Comparison of ENCODE assay signal across 17 cellular contexts in the genomic region with DNA sequence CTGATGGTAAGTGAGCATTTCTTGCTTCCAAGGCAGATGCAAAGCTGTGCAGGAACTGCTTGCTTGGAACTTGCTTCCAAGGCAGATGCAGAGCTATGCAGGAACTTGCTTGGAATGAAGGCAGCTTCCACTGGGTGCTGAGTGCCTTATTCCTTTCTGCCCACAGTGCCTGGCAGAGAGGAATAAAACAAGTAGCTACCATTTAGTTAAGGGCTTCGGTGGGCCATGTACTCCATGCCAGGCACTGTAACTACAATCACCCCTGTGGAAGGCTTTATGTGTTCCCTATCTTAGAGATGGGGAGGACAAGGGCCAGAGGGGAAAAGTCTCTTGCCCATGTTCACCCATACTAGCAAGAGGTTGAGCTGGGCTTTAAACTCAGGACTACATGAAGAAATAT. TPM values are rescaled to one million over a fixed set of nuclear protein-coding genes. Genes with fewer than 3 reads are reported as not detected.
DNase-seq lines count a peak whose midpoint lies in the region; ATAC-seq, FAIRE-seq and TF ChIP-seq lines count a peak whose summit lies in the region.
"Had no signal": no experiment of that assay in that cellular context is flagged by ENCODE, and none has a peak within 500 bp of the region (broad histone marks: within the 10 kb centered on the region; RNA-seq: fewer than 3 reads in every experiment).

No MANE protein-coding gene starts in this region.

- no peak overlapping the region for H2AFZ ChIP-seq in HepG2 (ENCODE audit: low read length)

- H3K27ac Mint-ChIP-seq in type B pancreatic cell, result peak overlapping the region; percentile 53
- no peak overlapping the region for H3K27ac Mint-ChIP-seq in MCF 10A (ENCODE audit: low read depth, unreplicated experiment)
- H3K27ac Mint-ChIP-seq: CD8-positive, alpha-beta memory T cell; HFFc6 had no signal

- no peak for DNase-seq in HepG2 (ENCODE audit: low spot score)
- no peak for DNase-seq in right lobe of liver
- no peak for DNase-seq in kidney
- no peak for DNase-seq in type B pancreatic cell (ENCODE audit: extremely low spot score, unreplicated experiment)
- no peak for DNase-seq in cerebellar nuclear complex (lab: John Stamatoyannopoulos, UW)
- no peak for DNase-seq in MCF 10A (ENCODE audit: unreplicated experiment)
- DNase-seq: AML-193; CD8-positive, alpha-beta memory T cell; HFFc6 had no signal

- in situ Hi-C loops in HepG2 (cut with HindIII; ENCODE audit: extremely low pct_ligation_motif_present, low pct_unique_long_range_greater_than_20kb), result no loop called here

- H3K9me3 Mint-ChIP-seq in type B pancreatic cell, result no peaks in the 10 kb centered on the region
- no peaks in the 10 kb centered on the region for H3K9me3 Mint-ChIP-seq in MCF 10A (ENCODE audit: unreplicated experiment)
- H3K9me3 Mint-ChIP-seq: HFFc6 had no signal

- TF ChIP-seq POLR2A in HepG2 (IDR thresholded peaks at IDR 0.05; ENCODE audit: insufficient read depth in 1 of 2, low read depth in 2 of 2, low read length in 2 of 2) (no peak), right lobe of liver (IDR thresholded peaks at IDR 0.05) (no peak)

- peak; percentile 12 for FAIRE-seq in HepG2 (lab: Jason Lieb, UNC)
- no peak for FAIRE-seq in kidney (lab: Jason Lieb, UNC)
- FAIRE-seq: H1 had no signal

- CTCF ChIA-PET in HepG2 (lab: Yijun Ruan, JAX; ENCODE audit: low intra/inter-chr PET ratio, low total read pairs), result no interaction called here
- CTCF ChIA-PET in MCF 10A (lab: Yijun Ruan, JAX), result no interaction called here

- H3K4me3 ChIP-seq in HepG2 (replicated peaks in 1 of 3; ENCODE audit: insufficient read depth in 1 of 3, low read depth in 2 of 3, low read length in 3 of 3), result peak overlapping the region in 2 of 3 experiments; percentile 37 to 60; a peak in 2 of 6 replicates
- H3K4me3 ChIP-seq in right lobe of liver, result no peak overlapping the region
- H3K4me3 ChIP-seq in kidney (ENCODE audit: low read length in 2 of 2), result peak overlapping the region in 1 of 2 donors; percentile 22
- no peak overlapping the region for H3K4me3 ChIP-seq in muscle layer of duodenum (ENCODE audit: low read depth in 1 of 2, low read length in 2 of 2)
- H3K4me3 ChIP-seq: BLaER1, HAP-1 had no signal

- intact Hi-C loops in HepG2 (cut with micrococcal nuclease; ENCODE audit: unreplicated experiment), result no loop called here
- intact Hi-C loops in right lobe of liver (cut with DNase I), result no loop called here
- intact Hi-C loops in kidney (cut with DNase I), result no loop called here
- intact Hi-C loops in MCF 10A (cut with micrococcal nuclease), result no loop called here

- H3K27me3 Mint-ChIP-seq in type B pancreatic cell (peaks cover 4% of the 10 kb centered on the region), MCF 10A (ENCODE audit: insufficient read depth, unreplicated experiment) (peaks cover 34% of the 10 kb centered on the region)

- ATAC-seq in HepG2 (peak; percentile 5; the same call in 2 of the 3 replicates), right lobe of liver (no peak), HG03469 (IDR thresholded peaks at IDR 0.05; ENCODE audit: unreplicated experiment) (no peak)

- TF ChIP-seq CTCF in HepG2 (CRISPR knock-in tag; IDR thresholded peaks at IDR 0.05) (no peak), right lobe of liver (IDR thresholded peaks at IDR 0.05) (no peak), kidney (IDR thresholded peaks at IDR 0.05; ENCODE audit: borderline replicate concordance, extremely low read depth, insufficient read depth) (no peak), type B pancreatic cell (conservative IDR thresholded peaks at IDR 0.05) (no peak), MCF 10A (IDR thresholded peaks at IDR 0.05; ENCODE audit: unreplicated experiment) (no peak)

- H3K27me3 ChIP-seq in HepG2 (ENCODE audit: control insufficient read depth in 1 of 2, insufficient read depth in 2 of 2, low read length in 2 of 2) (no peaks in the 10 kb centered on the region), right lobe of liver (no peaks in the 10 kb centered on the region), muscle layer of duodenum (ENCODE audit: low read depth, low read length) (no peaks in the 10 kb centered on the region)
- H3K27me3 ChIP-seq: BLaER1 had no signal

- no peak for TF ChIP-seq EP300 in HepG2 (IDR thresholded peaks at IDR 0.05; ENCODE audit: low read depth in 2 of 2, low read length in 2 of 2)
- TF ChIP-seq EP300 in HepG2 (CRISPR knock-in tag; IDR thresholded peaks at IDR 0.05; ENCODE audit: borderline replicate concordance), result no peak

- no peaks in the 10 kb centered on the region for H4K20me1 ChIP-seq in HepG2 (ENCODE audit: insufficient read depth, low read length)
- H4K20me1 ChIP-seq: BLaER1 had no signal

- WGBS in HepG2 (ENCODE audit: low lambda C conversion rate), result 0% methylated on average over 1 of the region's 1 CpG
- whole genome bisulfite sequencing in right lobe of liver (ENCODE audit: insufficient coverage, low coverage, low lambda C conversion rate, missing lambda C conversion rate), result 83% methylated on average over 1 of the region's 1 CpG

- peaks cover 11% of the 10 kb centered on the region for H3K4me1 Mint-ChIP-seq in type B pancreatic cell (ENCODE audit: unreplicated experiment)
- H3K4me1 Mint-ChIP-seq in MCF 10A (ENCODE audit: insufficient read depth, unreplicated experiment), result no peaks in the 10 kb centered on the region
- H3K4me1 Mint-ChIP-seq: CD8-positive, alpha-beta memory T cell had no signal

- H3K9ac ChIP-seq in HepG2 (ENCODE audit: insufficient read depth, low read depth, low read length), result peak overlapping the region; percentile 13; the same call in 1 of the 2 replicates
- no peak overlapping the region for H3K9ac ChIP-seq in kidney (ENCODE audit: low read length in 2 of 2)
- H3K9ac ChIP-seq: BLaER1 had no signal

- H3K36me3 Mint-ChIP-seq in type B pancreatic cell (no peaks in the 10 kb centered on the region), MCF 10A (ENCODE audit: insufficient read depth, unreplicated experiment) (no peaks in the 10 kb centered on the region)
- H3K36me3 Mint-ChIP-seq: CD8-positive, alpha-beta memory T cell had no signal

- BruUV-seq in HepG2 (replicated peaks; lab: Mats Ljungman, UMichigan), result no TSS peak
- no TSS peak for BruUV-seq in MCF 10A (replicated peaks; lab: Mats Ljungman, UMichigan)

- H3K4me3 Mint-ChIP-seq in type B pancreatic cell (no peak overlapping the region), MCF 10A (ENCODE audit: unreplicated experiment) (no peak overlapping the region)
- H3K4me3 Mint-ChIP-seq: CD8-positive, alpha-beta memory T cell; HFFc6 had no signal

- H3K9me3 ChIP-seq in HepG2 (ENCODE audit: low read length), result no peaks in the 10 kb centered on the region; the same call in 1 of the 2 replicates
- H3K9me3 ChIP-seq in right lobe of liver, result no peaks in the 10 kb centered on the region
- H3K9me3 ChIP-seq in kidney (ENCODE audit: control insufficient read depth in 1 of 2, low read length in 2 of 2), result no peaks in the 10 kb centered on the region
- H3K9me3 ChIP-seq in muscle layer of duodenum (ENCODE audit: control insufficient read depth in 1 of 2, low read length in 2 of 2), result no peaks in the 10 kb centered on the region
- H3K9me3 ChIP-seq: HAP-1 had no signal

- H3K27ac ChIP-seq in HepG2 (ENCODE audit: extremely low read length, insufficient read depth, low read length) (peak overlapping the region; percentile 54), right lobe of liver (peak overlapping the region in 1 of 3 donors; percentile 70), kidney (ENCODE audit: low read depth in 2 of 2, low read length in 2 of 2) (peak overlapping the region; percentile 1 to 28), muscle layer of duodenum (ENCODE audit: low read length) (peak overlapping the region; percentile 26)
- H3K27ac ChIP-seq: 22Rv1, BLaER1 had no signal

- H3K79me2 ChIP-seq in HepG2 (ENCODE audit: insufficient read depth, low read length), result no peaks in the 10 kb centered on the region

- POLR2A ChIA-PET in HepG2 (lab: Yijun Ruan, JAX) (no interaction called here), MCF 10A (lab: Yijun Ruan, JAX) (no interaction called here)

- TF ChIP-seq RAD21 in HepG2 (CRISPR knock-in tag; IDR thresholded peaks at IDR 0.05), result no peak

- H3K4me2 ChIP-seq in HepG2 (ENCODE audit: low read depth, low read length), result peak overlapping the region; percentile 89
- H3K4me2 ChIP-seq: BLaER1 had no signal

- H3K36me3 ChIP-seq in HepG2 (replicated peaks in 1 of 2; ENCODE audit: control insufficient read depth in 1 of 2, insufficient read depth in 2 of 2, low read length in 2 of 2), result no peaks in the 10 kb centered on the region
- no peaks in the 10 kb centered on the region for H3K36me3 ChIP-seq in right lobe of liver
- no peaks in the 10 kb centered on the region for H3K36me3 ChIP-seq in kidney (ENCODE audit: control insufficient read depth in 1 of 2, insufficient read depth in 2 of 2, low read length in 2 of 2)
- no peaks in the 10 kb centered on the region for H3K36me3 ChIP-seq in muscle layer of duodenum (ENCODE audit: control insufficient read depth in 1 of 2, insufficient read depth in 2 of 2, low read length in 2 of 2)
- H3K36me3 ChIP-seq: BLaER1, HAP-1 had no signal

- H3K4me1 ChIP-seq in HepG2 (ENCODE audit: insufficient read depth, low read length), result peaks cover 57% of the 10 kb centered on the region
- H3K4me1 ChIP-seq in right lobe of liver, result peaks cover 0 to 53% (median 22%) of the 10 kb centered on the region in 4 donors
- peaks cover 24 to 36% of the 10 kb centered on the region in 2 donors for H3K4me1 ChIP-seq in kidney (ENCODE audit: control insufficient read depth in 1 of 2, insufficient read depth in 1 of 2, low read depth in 1 of 2, low read length in 2 of 2)
- peaks cover 4 to 12% of the 10 kb centered on the region in 2 donors for H3K4me1 ChIP-seq in muscle layer of duodenum (ENCODE audit: control insufficient read depth in 1 of 2, insufficient read depth in 2 of 2, low read length in 2 of 2)
- H3K4me1 ChIP-seq: BLaER1, HAP-1 had no signal

RNA-seq across cellular contexts. Expression of a gene that starts 8.3 kb away (rescaled TPM):
- total RNA-seq in HepG2 (2016; rRNA removed; fragmentation: Illumina TruSeq; extraction: Trizol) (0.09 TPM in 1 of 2 replicates, not detected in the other), right lobe of liver (1 to 10 TPM in 3 of 6 experiments, under 1 TPM in 3; 0.37 to 3.1 (median 1.2) TPM), kidney (5.4 TPM), type B pancreatic cell (ENCODE audit: low replicate concordance) (0.19 and 0.79 TPM in 2 replicates), MCF 10A (2022) (0.34 TPM in 1 of 2 replicates, not detected in the other)
- not detected in 2 replicates for total RNA-seq in HepG2 (2016; cell fraction: cytosol; rRNA removed; fragmentation: Illumina TruSeq; extraction: Trizol; ENCODE audit: low read depth)
- total RNA-seq in HepG2 (2016; cell fraction: insoluble cytoplasmic fraction; rRNA removed; fragmentation: Illumina TruSeq; extraction: Trizol), result not detected in 2 replicates
- total RNA-seq in HepG2 (2016; cell fraction: membrane; rRNA removed; fragmentation: Illumina TruSeq; extraction: Trizol), result not detected in 2 replicates
- not detected in 2 replicates for total RNA-seq in HepG2 (2016; cell fraction: nucleus; rRNA removed; fragmentation: Illumina TruSeq; extraction: Trizol)
- polyA plus RNA-seq in HepG2 (2011; rRNA removed) (0.08 and 0.09 TPM in 2 replicates), kidney (ENCODE audit: insufficient read depth, low read depth, low replicate concordance) (3.8 TPM)
- polyA plus RNA-seq in HepG2 (2011; cell fraction: cytosol; rRNA removed), result not detected in 2 replicates
- polyA plus RNA-seq in HepG2 (2011; cell fraction: nucleus; rRNA removed), result 0.27 and 0.29 TPM in 2 replicates
- polyA plus RNA-seq in HepG2 (2012), result 0.05 and 0.12 TPM in 2 replicates
- not detected in 2 replicates for polyA plus RNA-seq in HepG2 (2016; cell fraction: cytosol; fragmentation: Illumina TruSeq; extraction: Trizol; ENCODE audit: low read depth)
- polyA plus RNA-seq in HepG2 (2016; cell fraction: insoluble cytoplasmic fraction; fragmentation: Illumina TruSeq; extraction: Trizol; ENCODE audit: low read depth), result not detected in 2 replicates
- not detected in 2 replicates for polyA plus RNA-seq in HepG2 (2016; cell fraction: membrane; fragmentation: Illumina TruSeq; extraction: Trizol; ENCODE audit: low read depth)
- polyA plus RNA-seq in HepG2 (2016; cell fraction: nucleus; fragmentation: Illumina TruSeq; extraction: Trizol; ENCODE audit: insufficient read depth, low read depth), result not detected in 2 replicates
- polyA minus RNA-seq in HepG2 (2011; rRNA and poly(A)+ RNA removed; ENCODE audit: low replicate concordance), result 0.16 and 1.7 TPM in 2 replicates
- polyA minus RNA-seq in HepG2 (2011; cell fraction: cytosol; rRNA and poly(A)+ RNA removed), result not detected in 2 replicates
- 0.37 TPM in 1 of 2 replicates, not detected in the other for polyA minus RNA-seq in HepG2 (2011; cell fraction: nucleus; rRNA and poly(A)+ RNA removed)
- total RNA-seq: CD8-positive, alpha-beta memory T cell; Daoy had no signal
- polyA plus RNA-seq: CD8-positive, alpha-beta memory T cell had no signal

RNA-seq across cellular contexts. Expression of a gene that starts 26.6 kb away (rescaled TPM):
- 1.5 and 3.6 TPM in 2 replicates for total RNA-seq in HepG2 (2016; rRNA removed; fragmentation: Illumina TruSeq; extraction: Trizol)
- total RNA-seq in HepG2 (2016; cell fraction: cytosol; rRNA removed; fragmentation: Illumina TruSeq; extraction: Trizol; ENCODE audit: low read depth), result 0.40 and 0.79 TPM in 2 replicates
- total RNA-seq in HepG2 (2016; cell fraction: insoluble cytoplasmic fraction; rRNA removed; fragmentation: Illumina TruSeq; extraction: Trizol), result 1.3 and 4.4 TPM in 2 replicates
- total RNA-seq in HepG2 (2016; cell fraction: membrane; rRNA removed; fragmentation: Illumina TruSeq; extraction: Trizol), result 0.77 and 1.3 TPM in 2 replicates
- 2.6 and 3.0 TPM in 2 replicates for total RNA-seq in HepG2 (2016; cell fraction: nucleus; rRNA removed; fragmentation: Illumina TruSeq; extraction: Trizol)
- polyA plus RNA-seq in HepG2 (2011; rRNA removed), result 0.25 and 0.29 TPM in 2 replicates
- 0.09 and 0.28 TPM in 2 replicates for polyA plus RNA-seq in HepG2 (2011; cell fraction: cytosol; rRNA removed)
- polyA plus RNA-seq in HepG2 (2011; cell fraction: nucleus; rRNA removed), result 0.21 and 0.26 TPM in 2 replicates
- polyA plus RNA-seq in HepG2 (2012), result 0.08 and 0.19 TPM in 2 replicates
- polyA plus RNA-seq in HepG2 (2016; cell fraction: cytosol; fragmentation: Illumina TruSeq; extraction: Trizol; ENCODE audit: low read depth), result 0.55 and 0.68 TPM in 2 replicates
- polyA plus RNA-seq in HepG2 (2016; cell fraction: insoluble cytoplasmic fraction; fragmentation: Illumina TruSeq; extraction: Trizol; ENCODE audit: low read depth), result 0.85 and 1.2 TPM in 2 replicates
- 0.62 and 0.73 TPM in 2 replicates for polyA plus RNA-seq in HepG2 (2016; cell fraction: membrane; fragmentation: Illumina TruSeq; extraction: Trizol; ENCODE audit: low read depth)
- polyA plus RNA-seq in HepG2 (2016; cell fraction: nucleus; fragmentation: Illumina TruSeq; extraction: Trizol; ENCODE audit: insufficient read depth, low read depth), result 3.3 and 3.5 TPM in 2 replicates
- 0.38 TPM in 1 of 2 replicates, not detected in the other for polyA minus RNA-seq in HepG2 (2011; rRNA and poly(A)+ RNA removed; ENCODE audit: low replicate concordance)
- not detected in 2 replicates for polyA minus RNA-seq in HepG2 (2011; cell fraction: cytosol; rRNA and poly(A)+ RNA removed)
- not detected in 2 replicates for polyA minus RNA-seq in HepG2 (2011; cell fraction: nucleus; rRNA and poly(A)+ RNA removed)
- 10 to 100 TPM in 2 of 6 experiments, 1 to 10 TPM in 2, under 1 TPM in 2; 0.12 to 72.9 (median 5.2) TPM for total RNA-seq in right lobe of liver
- not detected for total RNA-seq in kidney
- polyA plus RNA-seq in kidney (ENCODE audit: insufficient read depth, low read depth, low replicate concordance), result 237 TPM
- 0.39 and 5.8 TPM in 2 replicates for total RNA-seq in type B pancreatic cell (ENCODE audit: low replicate concordance)
- total RNA-seq in MCF 10A (2022), result not detected in 2 replicates
- total RNA-seq: CD8-positive, alpha-beta memory T cell; Daoy; H1; HFFc6; HT-29 had no signal
- polyA plus RNA-seq: CD8-positive, alpha-beta memory T cell; H1 had no signal

Comparison
In these comparisons a context has a peak if more than half of its experiments do, and no peak if none do; other contexts are left out.
1. H3K4me3 ChIP-seq: peak in HepG2 (2 of 3); none in right lobe of liver (0 of 3) and muscle layer of duodenum (0 of 2).